12 cellular contexts compared by ENCODE assay signal in the genomic region with DNA sequence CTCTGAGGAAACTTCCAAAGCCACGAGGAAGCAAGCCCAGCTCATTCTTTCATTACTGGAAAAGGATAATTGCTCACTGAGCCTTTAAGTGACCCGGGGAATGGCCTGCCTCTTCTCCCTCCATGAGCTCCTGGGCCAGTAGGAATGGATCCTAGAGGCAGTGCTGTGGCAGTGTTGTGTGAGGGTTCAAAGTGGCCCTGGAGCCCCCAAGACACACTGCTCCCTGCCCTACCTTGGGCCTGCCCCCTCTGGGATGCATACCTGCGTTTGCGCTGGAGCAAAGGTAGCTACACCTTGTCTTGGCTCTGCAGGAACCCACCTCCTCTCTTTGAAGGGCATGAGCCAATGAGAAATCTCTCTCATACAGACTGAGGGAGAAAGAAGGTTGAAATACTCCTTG.
"Had no signal": no experiment of that assay in that cellular context is flagged by ENCODE, and none has a peak within 500 bp of the region (broad histone marks: within the 10 kb centered on the region; RNA-seq: fewer than 3 reads in every experiment).

No MANE protein-coding gene starts in this region.

- ATAC-seq: activated naive CD4-positive, alpha-beta T cell treated with anti-CD3 and anti-CD28 coated beads, Interleukin-2, amount 50 U/mL, for 72 hours; esophagus mucosa; stimulated activated effector memory CD8-positive, alpha-beta T cell treated with anti-CD3 and anti-CD28 coated beads, Interleukin-12 subunit alpha, Interleukin-12 subunit beta, amount 100 ng/mL, for 72 hours had no signal

- H3K4me3 ChIP-seq: smooth muscle cell, transverse colon had no signal

- H3K9me3 Mint-ChIP-seq: activated naive CD4-positive, alpha-beta T cell treated with anti-CD3 and anti-CD28 coated beads, Interleukin-2, amount 50 U/mL, for 72 hours; stimulated activated effector memory CD8-positive, alpha-beta T cell treated with anti-CD3 and anti-CD28 coated beads, Interleukin-12 subunit alpha, Interleukin-12 subunit beta, amount 100 ng/mL, for 72 hours had no signal

- H3K4me3 Mint-ChIP-seq: stimulated activated effector memory CD8-positive, alpha-beta T cell treated with anti-CD3 and anti-CD28 coated beads, Interleukin-12 subunit alpha, Interleukin-12 subunit beta, amount 100 ng/mL, for 72 hours had no signal

- H3K27ac ChIP-seq: brain microvascular endothelial cell, parathyroid adenoma, transverse colon had no signal

- H3K36me3 ChIP-seq: brain microvascular endothelial cell, transverse colon had no signal

- H3K27ac Mint-ChIP-seq: activated naive CD4-positive, alpha-beta T cell treated with anti-CD3 and anti-CD28 coated beads, Interleukin-2, amount 50 U/mL, for 72 hours; stimulated activated effector memory CD8-positive, alpha-beta T cell treated with anti-CD3 and anti-CD28 coated beads, Interleukin-12 subunit alpha, Interleukin-12 subunit beta, amount 100 ng/mL, for 72 hours had no signal

- H3K36me3 Mint-ChIP-seq: activated naive CD4-positive, alpha-beta T cell treated with anti-CD3 and anti-CD28 coated beads, Interleukin-2, amount 50 U/mL, for 72 hours; stimulated activated effector memory CD8-positive, alpha-beta T cell treated with anti-CD3 and anti-CD28 coated beads, Interleukin-12 subunit alpha, Interleukin-12 subunit beta, amount 100 ng/mL, for 72 hours had no signal

- DNase-seq: activated effector memory CD4-positive, alpha-beta T cell treated with anti-CD3 and anti-CD28 coated beads, Interleukin-2, amount 50 U/mL, for 16 hours; activated T-cell treated with anti-CD3 and anti-CD28 coated beads, Interleukin-2, amount 50 U/mL, for 1 hour; amygdala; brain microvascular endothelial cell; dermis blood vessel endothelial cell; T-helper 2 cell; transverse colon had no signal

- H3K27me3 ChIP-seq: brain microvascular endothelial cell, transverse colon had no signal

- H3K9me3 ChIP-seq: transverse colon had no signal
